In the genomic region with DNA sequence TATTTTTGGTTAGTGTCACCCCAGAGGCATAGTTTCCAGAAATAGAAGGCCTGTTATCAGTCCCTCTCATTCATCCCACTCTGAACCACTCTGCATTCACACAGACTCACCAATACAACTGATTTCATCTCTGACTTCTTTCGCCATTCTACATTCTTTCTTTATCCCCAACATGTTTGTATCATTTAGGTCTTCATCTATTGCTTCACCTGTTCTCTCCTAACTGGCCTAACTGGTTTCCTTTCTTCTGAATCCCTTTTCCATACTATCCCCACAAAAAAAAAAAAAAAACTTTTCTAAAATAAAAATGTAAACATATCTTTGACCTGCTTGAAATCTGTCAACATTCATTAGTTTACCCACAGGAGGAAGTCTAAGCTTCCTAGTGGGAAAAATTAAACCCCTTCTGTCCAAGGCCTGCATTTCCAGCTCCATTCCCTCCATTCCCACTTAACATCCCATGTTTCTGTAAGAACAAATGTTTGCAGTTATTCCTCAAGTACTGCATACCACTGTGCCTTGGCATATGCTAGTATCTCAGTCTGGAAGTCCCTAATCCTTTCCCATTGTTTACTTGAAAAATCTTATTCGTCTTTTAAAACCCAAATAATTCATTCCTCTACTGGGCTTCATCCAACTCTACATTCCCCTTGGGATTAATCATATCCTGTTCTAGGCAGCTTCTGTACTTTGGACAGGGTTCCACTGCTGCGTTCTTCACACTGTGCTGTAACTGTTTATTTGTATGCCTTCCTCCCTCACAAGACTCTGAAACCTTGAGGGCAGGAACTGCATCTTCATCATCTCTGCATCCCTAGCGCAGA, we compare ENCODE assay signal across 11 cellular contexts.
DNase-seq lines count a peak whose midpoint lies in the region; ATAC-seq, FAIRE-seq and TF ChIP-seq lines count a peak whose summit lies in the region.
"Had no signal": no experiment of that assay in that cellular context is flagged by ENCODE, and none has a peak within 500 bp of the region (broad histone marks: within the 10 kb centered on the region; RNA-seq: fewer than 3 reads in every experiment).

No MANE protein-coding gene starts in this region.

- TF ChIP-seq POLR2A in uterus (IDR thresholded peaks at IDR 0.05): no peak

- H3K9ac ChIP-seq in mammary epithelial cell (ENCODE audit: insufficient read depth, low read length) (no peak overlapping the region), keratinocyte (ENCODE audit: control insufficient read depth, extremely low read depth, insufficient read depth, low read length) (no peak overlapping the region)

- CTCF ChIA-PET in mammary epithelial cell (lab: Charles Lee; ENCODE audit: low non-redundant PET): no interaction called here

- DNase-seq in 8988T (peak; percentile 9), HT1080 (ENCODE audit: low read depth) (peak; percentile 94), mammary epithelial cell (peak; percentile 68), keratinocyte (ENCODE audit: low read depth, low spot score) (no peak), NCI-H82 treated with DMSO at 0.1 percent for 48 hours (lab: John Stamatoyannopoulos, UW; ENCODE audit: unreplicated experiment) (no peak), uterus (no peak)
- DNase-seq: activated naive CD4-positive, alpha-beta T cell treated with anti-CD3 and anti-CD28 coated beads, Interleukin-2, amount 10 ng/mL, durations not matched to agents 7 days and 5 days; GOT3; small intestine had no signal

- WGBS in mammary epithelial cell (ENCODE audit: low coverage, missing lambda C conversion rate): 19% methylated on average over 4 of the region's 4 CpGs

- peak; percentile 96 for FAIRE-seq in keratinocyte (lab: Jason Lieb, UNC)
- FAIRE-seq: small intestine had no signal

- H3K27ac ChIP-seq in mammary epithelial cell (ENCODE audit: insufficient read depth, low read depth, low read length) (peak overlapping the region; percentile 63), keratinocyte (ENCODE audit: control insufficient read depth, insufficient read depth, low read length) (peak overlapping the region; percentile 52), uterus (no peak overlapping the region)

- H3K4me1 ChIP-seq in mammary epithelial cell (ENCODE audit: insufficient read depth, low read length): peaks cover 44% of the 10 kb centered on the region
- peaks cover 29% of the 10 kb centered on the region for H3K4me1 ChIP-seq in keratinocyte (ENCODE audit: control insufficient read depth, extremely low read depth, insufficient read depth, low read length)
- H3K4me1 ChIP-seq in uterus: no peaks in the 10 kb centered on the region

- H3K4me2 ChIP-seq in mammary epithelial cell (ENCODE audit: insufficient read depth, low read depth, low read length): peak overlapping the region; percentile 73
- H3K4me2 ChIP-seq in keratinocyte (ENCODE audit: control insufficient read depth, extremely low read depth, insufficient read depth, low read depth, low read length): peak overlapping the region; percentile 82

- H3K9me1 ChIP-seq in keratinocyte (ENCODE audit: control insufficient read depth, extremely low read depth, insufficient read depth, low read length): no peaks in the 10 kb centered on the region

- TF ChIP-seq CTCF in mammary epithelial cell (conservative IDR thresholded peaks at IDR 0.05 in 1 of 2, IDR thresholded peaks at IDR 0.05 in 1 of 2; ENCODE audit: extremely low read depth in 1 of 2, insufficient read depth in 1 of 2, low read depth in 1 of 2, low read length in 2 of 2) (no peak), keratinocyte (optimal IDR thresholded peaks at IDR 0.05 in 1 of 3, IDR thresholded peaks at IDR 0.05 in 1 of 3, conservative IDR thresholded peaks at IDR 0.05 in 1 of 3; ENCODE audit: extremely low read depth in 1 of 3, insufficient read depth in 2 of 3, low read length in 3 of 3) (no peak), uterus (IDR thresholded peaks at IDR 0.05) (no peak)

- H3K4me3 ChIP-seq in mammary epithelial cell (replicated peaks in 1 of 3; ENCODE audit: insufficient read depth in 1 of 3, low read depth in 2 of 3, low read length in 3 of 3) (no peak overlapping the region), keratinocyte (ENCODE audit: control insufficient read depth in 2 of 3, extremely low read depth in 1 of 3, insufficient read depth in 2 of 3, low read depth in 1 of 3, low read length in 3 of 3) (peak overlapping the region in 1 of 3 experiments; percentile 38), uterus (no peak overlapping the region)

- H2AFZ ChIP-seq in mammary epithelial cell (ENCODE audit: low read depth, low read length): no peak overlapping the region
- no peak overlapping the region for H2AFZ ChIP-seq in keratinocyte (ENCODE audit: control insufficient read depth, low read length)

- ATAC-seq in HG03571 (IDR thresholded peaks at IDR 0.05; ENCODE audit: unreplicated experiment) (no peak), GM18907 (IDR thresholded peaks at IDR 0.05; ENCODE audit: unreplicated experiment) (no peak)

- intact Hi-C loops in mammary epithelial cell (cut with micrococcal nuclease) (loop anchor here (2.0 to 10.0 kb wide), 2 partner anchors 70 to 322 kb away; a partner anchor contains a TSS), uterus (cut with DNase I; ENCODE audit: low total_unique reads) (no loop called here)

- no peaks in the 10 kb centered on the region for H3K27me3 ChIP-seq in mammary epithelial cell (ENCODE audit: insufficient read depth, low read length)
- H3K27me3 ChIP-seq in keratinocyte (ENCODE audit: control insufficient read depth, extremely low read depth, insufficient read depth, low read length): no peaks in the 10 kb centered on the region
- H3K27me3 ChIP-seq in uterus: no peaks in the 10 kb centered on the region

- no peaks in the 10 kb centered on the region for H3K9me3 ChIP-seq in mammary epithelial cell (replicated peaks; ENCODE audit: insufficient read depth, low read length)
- no peaks in the 10 kb centered on the region for H3K9me3 ChIP-seq in keratinocyte (ENCODE audit: control insufficient read depth, low read depth, low read length)
- no peaks in the 10 kb centered on the region for H3K9me3 ChIP-seq in uterus

- in situ Hi-C loops in mammary epithelial cell (cut with MboI; ENCODE audit: low sequenced_read_pairs in 2 of 2): no loop called here

- dilution Hi-C loops in mammary epithelial cell (cut with HindIII; ENCODE audit: low sequenced_read_pairs) (no loop called here), keratinocyte (cut with MboI; ENCODE audit: extremely low pct_ligation_motif_present, low sequenced_read_pairs) (no loop called here)

- BruUV-seq in mammary epithelial cell (replicated peaks; lab: Mats Ljungman, UMichigan): no TSS peak

- H4K20me1 ChIP-seq in mammary epithelial cell (ENCODE audit: insufficient read depth, low read length): no peaks in the 10 kb centered on the region
- H4K20me1 ChIP-seq in keratinocyte (ENCODE audit: control insufficient read depth, extremely low read depth, insufficient read depth, low read length): no peaks in the 10 kb centered on the region

- no peaks in the 10 kb centered on the region for H3K36me3 ChIP-seq in mammary epithelial cell (ENCODE audit: insufficient read depth, low read length)
- no peaks in the 10 kb centered on the region for H3K36me3 ChIP-seq in keratinocyte (ENCODE audit: control insufficient read depth in 2 of 2, extremely low read depth in 1 of 2, insufficient read depth in 2 of 2, low read length in 2 of 2)
- H3K36me3 ChIP-seq in uterus: no peaks in the 10 kb centered on the region

- peaks cover 5% of the 10 kb centered on the region for H3K79me2 ChIP-seq in mammary epithelial cell (ENCODE audit: insufficient read depth, low read length)
- H3K79me2 ChIP-seq in keratinocyte (ENCODE audit: control insufficient read depth, insufficient read depth, low read length): no peaks in the 10 kb centered on the region

Comparison
In these comparisons a context has a peak if more than half of its experiments do, and no peak if none do; other contexts are left out.
1. DNase-seq: peak in 8988T (single experiment), HT1080 (single experiment) and mammary epithelial cell (single experiment); none in keratinocyte (single experiment), NCI-H82 treated with DMSO at 0.1 percent for 48 hours (single experiment) and uterus (0 of 2).
2. H3K27ac ChIP-seq: peak in mammary epithelial cell (single experiment) and keratinocyte (single experiment); none in uterus (0 of 2).